Comparison of ENCODE assay signal across 9 cellular contexts in the genomic region with DNA sequence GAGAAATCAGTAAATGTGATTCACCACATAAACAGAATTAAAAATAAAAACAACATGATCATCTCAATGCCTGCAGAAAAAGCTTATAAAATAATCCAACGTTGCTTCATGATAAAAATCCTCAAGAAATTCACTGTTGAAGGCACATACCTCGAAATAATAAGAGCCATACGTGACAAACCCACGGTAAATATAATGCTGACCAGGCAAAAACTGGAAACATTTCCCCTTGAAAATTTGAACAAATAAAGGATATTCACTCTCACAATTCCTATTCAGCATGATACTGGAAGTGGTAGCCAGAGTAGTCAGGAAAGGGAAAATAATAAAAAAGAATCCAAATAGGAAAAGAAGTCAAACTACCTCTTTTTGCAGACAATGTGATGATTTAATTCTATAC.
"Had no signal": no experiment of that assay in that cellular context is flagged by ENCODE, and none has a peak within 500 bp of the region (broad histone marks: within the 10 kb centered on the region; RNA-seq: fewer than 3 reads in every experiment).

No MANE protein-coding gene starts in this region.

- H3K9ac ChIP-seq: KMS-11 had no signal

- H3K27ac ChIP-seq: KMS-11 had no signal

- DNase-seq: H7, HFFc6, Karpas-422, KBM-7 had no signal

- H3K36me3 ChIP-seq: HAP-1 had no signal

- ATAC-seq: GM23338, HCT116 had no signal

- H3K4me2 ChIP-seq: GM23338, KMS-11 had no signal

- FAIRE-seq: HTR-8/SVneo had no signal

- H3K9me3 ChIP-seq: HAP-1 had no signal

- H2AFZ ChIP-seq: GM23338 had no signal

- H3K4me1 ChIP-seq: HAP-1 had no signal

- H3K4me3 ChIP-seq: GM23338, HAP-1 had no signal
